ENCODE assay signal across 9 cellular contexts in genomic region chr6:37536462-37537225, GRCh38. TPM values are rescaled to one million over a fixed set of nuclear protein-coding genes. Genes with fewer than 3 reads are reported as not detected.
DNase-seq lines count a peak whose midpoint lies in the region; ATAC-seq, FAIRE-seq and TF ChIP-seq lines count a peak whose summit lies in the region.
"Had no signal": no experiment of that assay in that cellular context is flagged by ENCODE, and none has a peak within 500 bp of the region (broad histone marks: within the 10 kb centered on the region; RNA-seq: fewer than 3 reads in every experiment).

No MANE protein-coding gene starts in this region.

- peak overlapping the region in 1 of 3 donors; percentile 31 for H3K27ac Mint-ChIP-seq in IgD-negative memory B cell
- H3K27ac Mint-ChIP-seq in nephron: no peak overlapping the region

- H3K27me3 Mint-ChIP-seq in IgD-negative memory B cell (peaks cover 3% of the 10 kb centered on the region), nephron (ENCODE audit: low read depth) (peaks cover 91% of the 10 kb centered on the region)

- no peak for TF ChIP-seq POLR2A in H54 (IDR thresholded peaks at IDR 0.05; ENCODE audit: low read depth, low read length)

- H3K27ac ChIP-seq in duodenal mucosa (ENCODE audit: low read depth, low read length): no peak overlapping the region

- FAIRE-seq in H54 (lab: Jason Lieb, UNC): no peak

- no peaks in the 10 kb centered on the region for H3K36me3 ChIP-seq in duodenal mucosa (ENCODE audit: control insufficient read depth in 1 of 2, insufficient read depth in 2 of 2, low read length in 2 of 2)

- H3K4me1 Mint-ChIP-seq in IgD-negative memory B cell (peaks cover 7 to 31% (median 13%) of the 10 kb centered on the region in 3 donors), nephron (peaks cover 54% of the 10 kb centered on the region)

- H3K4me3 Mint-ChIP-seq in IgD-negative memory B cell (peak overlapping the region; percentile 83 to 94 (median 85)), nephron (peak overlapping the region in 2 of 3 experiments; percentile 8 to 17)

- H3K4me3 ChIP-seq in duodenal mucosa (ENCODE audit: low read depth in 1 of 2, low read length in 2 of 2): peak overlapping the region; percentile 47 to 59

- H3K36me3 Mint-ChIP-seq in IgD-negative memory B cell: peaks cover 2% of the 10 kb centered on the region
- no peaks in the 10 kb centered on the region for H3K36me3 Mint-ChIP-seq in nephron (ENCODE audit: low read depth)

- no peak for TF ChIP-seq CTCF in nephron (IDR thresholded peaks at IDR 0.05; ENCODE audit: unreplicated experiment in 3 of 3)

- H3K9ac ChIP-seq in duodenal mucosa (ENCODE audit: low read depth in 1 of 2, low read length in 2 of 2): no peak overlapping the region

- H3K9me3 Mint-ChIP-seq in IgD-negative memory B cell: no peaks in the 10 kb centered on the region
- H3K9me3 Mint-ChIP-seq in nephron: no peaks in the 10 kb centered on the region

- peaks cover 42 to 75% of the 10 kb centered on the region in 2 donors for H3K27me3 ChIP-seq in duodenal mucosa (ENCODE audit: control insufficient read depth in 1 of 2, insufficient read depth in 2 of 2, low read length in 2 of 2)

- DNase-seq in COR-L47 (lab: John Stamatoyannopoulos, UW) (peak; percentile 20), H54 (ENCODE audit: insufficient read length, low spot score) (no peak), GM03348 (ENCODE audit: low spot score) (no peak), NCI-H2081 treated with DMSO at 0.1 percent for 48 hours (lab: John Stamatoyannopoulos, UW) (no peak)
- DNase-seq: KBM-7 had no signal

- ATAC-seq in HG02588 (IDR thresholded peaks at IDR 0.05; ENCODE audit: unreplicated experiment): no peak

- H3K4me1 ChIP-seq in duodenal mucosa (ENCODE audit: control insufficient read depth in 1 of 2, insufficient read depth in 2 of 2, low read length in 2 of 2): peaks cover 4 to 10% of the 10 kb centered on the region in 2 donors

- H3K9me3 ChIP-seq in duodenal mucosa (ENCODE audit: control insufficient read depth in 1 of 2, low read length in 2 of 2): no peaks in the 10 kb centered on the region

RNA-seq across cellular contexts. Expression of gene CCDC167, which starts 37.0 kb away (rescaled TPM):
- polyA plus RNA-seq in IgD-negative memory B cell: 82.4 TPM
